24 cellular contexts compared by ENCODE assay signal in genomic region chr7:21910253-21910652, GRCh38.
"Had no signal": no experiment of that assay in that cellular context is flagged by ENCODE, and none has a peak within 500 bp of the region (broad histone marks: within the 10 kb centered on the region; RNA-seq: fewer than 3 reads in every experiment).

No MANE protein-coding gene starts in this region.

- H3K4me2 ChIP-seq: KMS-11 had no signal

- H3K9me3 ChIP-seq: MG63 had no signal

- H3K4me3 ChIP-seq: cardiac muscle cell, MG63 had no signal

- H3K27me3 ChIP-seq: brain microvascular endothelial cell, cardiac muscle cell, MG63 had no signal

- H3K27ac ChIP-seq: brain microvascular endothelial cell, cardiac muscle cell, KMS-11, WERI-Rb-1 had no signal

- H3K9ac ChIP-seq: KMS-11 had no signal

- ATAC-seq: activated CD4-positive, alpha-beta T cell treated with anti-CD3 and anti-CD28 coated beads for 36 hours; activated T-helper 17 cell treated with anti-CD3 and anti-CD28 coated beads, Interleukin-2, amount 50 U/mL, for 72 hours; PC-3; T-helper 17 cell had no signal

- DNase-seq: activated CD4-positive, alpha-beta memory T cell treated with anti-CD3 and anti-CD28 coated beads, Interleukin-2, amount 10 ng/mL, durations not matched to agents 7 days and 5 days; activated CD4-positive, alpha-beta T cell treated with anti-CD3 and anti-CD28 coated beads for 36 hours; activated CD4-positive, alpha-beta T cell treated with anti-CD3 and anti-CD28 coated beads, Interleukin-2, amount 50 U/mL, for 1 hour; activated gamma-delta T cell; activated naive CD4-positive, alpha-beta T cell treated with anti-CD3 and anti-CD28 coated beads for 36 hours; activated T-cell treated with anti-CD3 and anti-CD28 coated beads for 4 hours; activated T-cell treated with anti-CD3 and anti-CD28 coated beads, Interleukin-2, amount 50 U/mL, for 48 hours; amygdala; brain microvascular endothelial cell; cerebellar nuclear complex; MG63; NCI-H1105; NCI-H1436; NCI-H1694 treated with DMSO at 0.1 percent for 48 hours; NCI-H2029 treated with DMSO at 0.1 percent for 48 hours; NCI-H524; PC-3; SIG-M5; T-helper 17 cell; T-helper 9 cell; WERI-Rb-1 had no signal
